8 cellular contexts compared by ENCODE assay signal in genomic region chr14:77708749-77709148, GRCh38. TPM values are rescaled to one million over a fixed set of nuclear protein-coding genes. Genes with fewer than 3 reads are reported as not detected.
DNase-seq lines count a peak whose midpoint lies in the region; ATAC-seq and TF ChIP-seq lines count a peak whose summit lies in the region.

No MANE protein-coding gene starts in this region.

- H3K4me1 ChIP-seq in iPS DF 6.9 (ENCODE audit: control insufficient read depth, insufficient read depth, low read length) (no peaks in the 10 kb centered on the region), skeletal muscle tissue (ENCODE audit: control insufficient read depth in 3 of 3, insufficient read depth in 3 of 3, low read length in 3 of 3) (peaks cover 15 to 38% (median 24%) of the 10 kb centered on the region in 3 donors)

- H3K4me1 Mint-ChIP-seq in WTC11: peaks cover 18% of the 10 kb centered on the region

- H3K9ac ChIP-seq in skeletal muscle tissue (ENCODE audit: low read depth in 1 of 3, low read length in 3 of 3): peak overlapping the region; percentile 77 to 92 (median 87)

- no peaks in the 10 kb centered on the region for H3K27me3 Mint-ChIP-seq in WTC11 (ENCODE audit: low read depth)

- H3K9me3 ChIP-seq in iPS DF 6.9 (ENCODE audit: control insufficient read depth, insufficient read depth, low read length): no peaks in the 10 kb centered on the region
- no peaks in the 10 kb centered on the region for H3K9me3 ChIP-seq in skeletal muscle tissue (ENCODE audit: control insufficient read depth in 3 of 3, low read length in 3 of 3)

- no peaks in the 10 kb centered on the region for H3K9me3 Mint-ChIP-seq in WTC11

- DNase-seq in H7 (no peak), WTC11 (ENCODE audit: low spot score) (no peak), iPS DF 6.9 (ENCODE audit: low read depth, low spot score) (no peak), NCI-H187 (lab: John Stamatoyannopoulos, UW) (no peak)

- POLR2A ChIA-PET in WTC11 (lab: Charles Lee): no interaction called here

- H3K27ac Mint-ChIP-seq in WTC11: peak overlapping the region; percentile 90

- peaks cover 44% of the 10 kb centered on the region for H3K36me3 Mint-ChIP-seq in WTC11

- no peak overlapping the region for H3K27ac ChIP-seq in iPS DF 6.9 (ENCODE audit: low read length)
- H3K27ac ChIP-seq in skeletal muscle tissue (ENCODE audit: low read depth, low read length): no peak overlapping the region

- H3K4me3 Mint-ChIP-seq in WTC11: peak overlapping the region; percentile 91

- H3K36me3 ChIP-seq in H7 (replicated peaks; ENCODE audit: control insufficient read depth, insufficient read depth, low read length): peaks cover 26% of the 10 kb centered on the region
- peaks cover 15% of the 10 kb centered on the region; the same call in 1 of the 2 replicates for H3K36me3 ChIP-seq in iPS DF 6.9 (ENCODE audit: control insufficient read depth, insufficient read depth, low read length)
- peaks cover 6 to 27% (median 26%) of the 10 kb centered on the region in 3 donors for H3K36me3 ChIP-seq in skeletal muscle tissue (ENCODE audit: control insufficient read depth in 3 of 3, insufficient read depth in 3 of 3, low read length in 3 of 3)

- no CpG with 5 or more reads among the region's 7 CpGs for WGBS in iPS DF 6.9 (ENCODE audit: insufficient coverage, insufficient read length)

- ATAC-seq in WTC11 (no peak), GM18861 (IDR thresholded peaks at IDR 0.05; ENCODE audit: unreplicated experiment) (no peak), HG02610 (IDR thresholded peaks at IDR 0.05; ENCODE audit: unreplicated experiment) (no peak), GM19035 (IDR thresholded peaks at IDR 0.05; ENCODE audit: unreplicated experiment) (no peak)

- peak overlapping the region; percentile 97 for H3K4me3 ChIP-seq in H7 (ENCODE audit: insufficient read depth, low read depth, low read length)
- H3K4me3 ChIP-seq in iPS DF 6.9 (ENCODE audit: low read length): peak overlapping the region; percentile 82; the same call in 1 of the 2 replicates
- H3K4me3 ChIP-seq in skeletal muscle tissue (ENCODE audit: low read length in 3 of 3): peak overlapping the region; percentile 87 to 98 (median 95)

- no peaks in the 10 kb centered on the region for H3K27me3 ChIP-seq in H7 (ENCODE audit: control insufficient read depth, insufficient read depth, low read length)
- no peaks in the 10 kb centered on the region for H3K27me3 ChIP-seq in iPS DF 6.9 (ENCODE audit: control insufficient read depth, insufficient read depth, low read length)
- H3K27me3 ChIP-seq in skeletal muscle tissue (ENCODE audit: control insufficient read depth in 3 of 3, insufficient read depth in 3 of 3, low read length in 3 of 3): no peaks in the 10 kb centered on the region

- no peak for TF ChIP-seq CTCF in WTC11 (IDR thresholded peaks at IDR 0.05)

- CTCF ChIA-PET in WTC11 (lab: Charles Lee): no interaction called here

TF ChIP-seq in WTC11, 78 proteins besides CTCF, POLR2A, EP300 and RAD21:
- TF ChIP-seq SP1 (CRISPR knock-in tag; conservative IDR thresholded peaks at IDR 0.05): no peak
- TF ChIP-seq RELA (CRISPR knock-in tag; IDR thresholded peaks at IDR 0.05; ENCODE audit: borderline replicate concordance): no peak
- no peak for TF ChIP-seq E2F1 (CRISPR knock-in tag; IDR thresholded peaks at IDR 0.05)
- TF ChIP-seq ATF1 (CRISPR knock-in tag; IDR thresholded peaks at IDR 0.05): no peak
- TF ChIP-seq NR1H2 (CRISPR knock-in tag; IDR thresholded peaks at IDR 0.05): no peak
- TF ChIP-seq, protein P1, sequence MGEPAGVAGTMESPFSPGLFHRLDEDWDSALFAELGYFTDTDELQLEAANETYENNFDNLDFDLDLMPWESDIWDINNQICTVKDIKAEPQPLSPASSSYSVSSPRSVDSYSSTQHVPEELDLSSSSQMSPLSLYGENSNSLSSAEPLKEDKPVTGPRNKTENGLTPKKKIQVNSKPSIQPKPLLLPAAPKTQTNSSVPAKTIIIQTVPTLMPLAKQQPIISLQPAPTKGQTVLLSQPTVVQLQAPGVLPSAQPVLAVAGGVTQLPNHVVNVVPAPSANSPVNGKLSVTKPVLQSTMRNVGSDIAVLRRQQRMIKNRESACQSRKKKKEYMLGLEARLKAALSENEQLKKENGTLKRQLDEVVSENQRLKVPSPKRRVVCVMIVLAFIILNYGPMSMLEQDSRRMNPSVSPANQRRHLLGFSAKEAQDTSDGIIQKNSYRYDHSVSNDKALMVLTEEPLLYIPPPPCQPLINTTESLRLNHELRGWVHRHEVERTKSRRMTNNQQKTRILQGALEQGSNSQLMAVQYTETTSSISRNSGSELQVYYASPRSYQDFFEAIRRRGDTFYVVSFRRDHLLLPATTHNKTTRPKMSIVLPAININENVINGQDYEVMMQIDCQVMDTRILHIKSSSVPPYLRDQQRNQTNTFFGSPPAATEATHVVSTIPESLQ (CRISPR knock-in tag; IDR thresholded peaks at IDR 0.05): no peak
- TF ChIP-seq SMAD3 (CRISPR knock-in tag; IDR thresholded peaks at IDR 0.05; ENCODE audit: borderline replicate concordance): no peak
- TF ChIP-seq SMAD4 (CRISPR knock-in tag; IDR thresholded peaks at IDR 0.05): no peak
- no peak for TF ChIP-seq NFE2L1 (CRISPR knock-in tag; IDR thresholded peaks at IDR 0.05)
- no peak for TF ChIP-seq GTF2I (CRISPR knock-in tag; conservative IDR thresholded peaks at IDR 0.05)
- TF ChIP-seq ZNF671 (CRISPR knock-in tag; IDR thresholded peaks at IDR 0.05): no peak
- TF ChIP-seq AR (CRISPR knock-in tag; IDR thresholded peaks at IDR 0.05): no peak

RNA-seq across cellular contexts. Expression of gene SLIRP, which starts 0.8 kb away (rescaled TPM):
- total RNA-seq in H7 (2014; rRNA removed; shearing (Covaris generic)): 463 and 519 TPM in 2 replicates
- total RNA-seq in WTC11 (2021): 317 to 377 TPM (median 325 TPM) in 3 replicates
- total RNA-seq in skeletal muscle tissue: 102 TPM

RNA-seq across cellular contexts. Expression of gene ALKBH1, which starts 0.9 kb away (rescaled TPM):
- 16.2 TPM in 2 replicates for total RNA-seq in H7 (2014; rRNA removed; shearing (Covaris generic))
- total RNA-seq in WTC11 (2021): 14.5 to 18.8 TPM (median 17.8 TPM) in 3 replicates
- 7.8 TPM for total RNA-seq in skeletal muscle tissue

RNA-seq across cellular contexts. Expression of gene SNW1, which starts 52.2 kb away (rescaled TPM):
- total RNA-seq in H7 (2014; rRNA removed; shearing (Covaris generic)): 63.9 and 87.0 TPM in 2 replicates
- total RNA-seq in WTC11 (2021) (81.4 to 92.1 TPM (median 83.8 TPM) in 3 replicates), skeletal muscle tissue (40.7 TPM)
